Comparison of ENCODE assay signal across 27 cellular contexts in genomic region chr6:36263390-36263789, GRCh38.
"Had no signal": no experiment of that assay in that cellular context is flagged by ENCODE, and none has a peak within 500 bp of the region (broad histone marks: within the 10 kb centered on the region; RNA-seq: fewer than 3 reads in every experiment).

No MANE protein-coding gene starts in this region.

- DNase-seq: activated B cell treated with CpG ODN at 0.5 μM for 24 hours; activated CD4-positive, alpha-beta memory T cell treated with anti-CD3 and anti-CD28 coated beads for 36 hours; activated CD4-positive, alpha-beta T cell treated with anti-CD3 and anti-CD28 coated beads for 4 hours; activated CD4-positive, alpha-beta T cell treated with anti-CD3 and anti-CD28 coated beads, Interleukin-2, amount 10 ng/mL, durations not matched to agents 24 days and 14 days; activated CD4-positive, alpha-beta T cell treated with anti-CD3 and anti-CD28 coated beads, Interleukin-2, amount 50 U/mL, for 1 hour; activated CD4-positive, alpha-beta T cell treated with anti-CD3 and anti-CD28 coated beads, Interleukin-2, amount 50 U/mL, for 4 hours; activated CD4-positive, CD25-positive, alpha-beta regulatory T cell treated with anti-CD3 and anti-CD28 coated beads, Interleukin-2, amount 50 U/mL, for 72 hours; activated CD8-positive, alpha-beta memory T cell treated with anti-CD3 and anti-CD28 coated beads, Interleukin-2, amount 50 U/mL, for 4 hours; activated CD8-positive, alpha-beta T cell treated with anti-CD3 and anti-CD28 coated beads for 36 hours; activated effector memory CD4-positive, alpha-beta T cell treated with anti-CD3 and anti-CD28 coated beads, Interleukin-2, amount 50 U/mL, for 16 hours; activated gamma-delta T cell treated with Interleukin-2 at 50 U/mL for 16 hours; activated naive CD4-positive, alpha-beta T cell; activated naive CD4-positive, alpha-beta T cell treated with anti-CD3 and anti-CD28 coated beads for 36 hours; activated naive CD4-positive, alpha-beta T cell treated with anti-CD3 and anti-CD28 coated beads, Interleukin-2, amount 50 U/mL, for 16 hours; activated naive CD8-positive, alpha-beta T cell treated with anti-CD3 and anti-CD28 coated beads for 36 hours; activated T-cell treated with anti-CD3 and anti-CD28 coated beads for 4 hours; activated T-cell treated with anti-CD3 and anti-CD28 coated beads, Interleukin-2, amount 50 U/mL, for 1 hour; activated T-cell treated with anti-CD3 and anti-CD28 coated beads, Interleukin-2, amount 50 U/mL, for 4 hours; activated T-cell treated with anti-CD3 and anti-CD28 coated beads, Interleukin-2, amount 50 U/mL, for 72 hours; adrenal gland; amniotic stem cell; aorta; body of pancreas; brain microvascular endothelial cell; central memory CD4-positive, alpha-beta T cell; T-helper 2 cell; T-helper 9 cell had no signal
